ENCODE assay signal across 20 cellular contexts in genomic region chr17:81907219-81908145, GRCh38. TPM values are rescaled to one million over a fixed set of nuclear protein-coding genes. Genes with fewer than 3 reads are reported as not detected.
DNase-seq lines count a peak whose midpoint lies in the region; ATAC-seq, FAIRE-seq and TF ChIP-seq lines count a peak whose summit lies in the region.
"Had no signal": no experiment of that assay in that cellular context is flagged by ENCODE, and none has a peak within 500 bp of the region (broad histone marks: within the 10 kb centered on the region; RNA-seq: fewer than 3 reads in every experiment).

No MANE protein-coding gene starts in this region.

- H3K9me3 ChIP-seq in HEK293 (ENCODE audit: control insufficient read depth, insufficient read depth, low read depth, low read length): no peaks in the 10 kb centered on the region
- no peaks in the 10 kb centered on the region for H3K9me3 ChIP-seq in neuronal stem cell (replicated peaks in 1 of 2; ENCODE audit: control insufficient read depth in 2 of 2, insufficient read depth in 1 of 2, low read depth in 1 of 2, low read length in 2 of 2)
- H3K9me3 ChIP-seq: adrenal gland, heart right ventricle had no signal

- no peak overlapping the region for H2AFZ ChIP-seq in neuronal stem cell (ENCODE audit: low read length)

- no peak overlapping the region for H4K91ac ChIP-seq in neuronal stem cell (ENCODE audit: low read depth, low read length, poor library complexity)

- H3K4ac ChIP-seq in neuronal stem cell (ENCODE audit: low read length): peak overlapping the region; percentile 53

- ATAC-seq in HG03039 (IDR thresholded peaks at IDR 0.05; ENCODE audit: unreplicated experiment): no peak
- ATAC-seq: activated CD4-positive, CD25-positive, alpha-beta regulatory T cell treated with anti-CD3 and anti-CD28 coated beads, Interleukin-2, amount 50 U/mL, for 24 hours; heart right ventricle; left colon; naive thymus-derived CD4-positive, alpha-beta T cell; sciatic nerve had no signal

- H3K18ac ChIP-seq in neuronal stem cell (ENCODE audit: low read length): no peak overlapping the region

- H4K8ac ChIP-seq in neuronal stem cell (ENCODE audit: low read depth, low read length): no peak overlapping the region

- peaks cover 0 to 7% (median 0%) of the 10 kb centered on the region in 3 experiments for H3K27me3 ChIP-seq in neuronal stem cell (ENCODE audit: control insufficient read depth in 3 of 3, insufficient read depth in 3 of 3, low read depth in 1 of 3, low read length in 3 of 3)
- H3K27me3 ChIP-seq: adrenal gland had no signal

- H3K36me3 ChIP-seq in HEK293 (ENCODE audit: control insufficient read depth in 2 of 2, insufficient read depth in 1 of 2, low read length in 2 of 2) (peaks cover 0 to 63% of the 10 kb centered on the region in 2 experiments; a peak in 1 of 3 replicates), neuronal stem cell (replicated peaks in 1 of 2; ENCODE audit: control insufficient read depth in 2 of 2, insufficient read depth in 2 of 2, low read length in 2 of 2) (peaks cover 18 to 66% of the 10 kb centered on the region in 2 donors)

- FAIRE-seq in D721Med (lab: Jason Lieb, UNC): no peak
- FAIRE-seq: G401.6, HTR-8/SVneo had no signal

- H2BK120ac ChIP-seq in neuronal stem cell (ENCODE audit: low read depth, low read length): no peak overlapping the region

- no peak overlapping the region for H3K27ac ChIP-seq in HEK293 (ENCODE audit: extremely low read depth, low read depth, low read length)
- no peak overlapping the region for H3K27ac ChIP-seq in neuronal stem cell (replicated peaks; ENCODE audit: low read length)
- H3K27ac ChIP-seq: adrenal gland, heart right ventricle had no signal

- WGBS in neuronal stem cell (ENCODE audit: extremely low coverage in 2 of 2, insufficient read length in 2 of 2, insufficient replicate concordance in 1 of 2), 2 donors: no CpG with 5 or more reads among the region's 26 CpGs

- H3K4me1 ChIP-seq in HEK293 (ENCODE audit: control insufficient read depth, insufficient read depth, low read length): peaks cover 7% of the 10 kb centered on the region
- peaks cover 4 to 10% of the 10 kb centered on the region in 2 donors for H3K4me1 ChIP-seq in neuronal stem cell (ENCODE audit: control insufficient read depth in 2 of 2, insufficient read depth in 1 of 2, low read depth in 1 of 2, low read length in 2 of 2)

- H3K9ac ChIP-seq in neuronal stem cell (ENCODE audit: low read depth, low read length, poor library complexity): no peak overlapping the region

- DNase-seq in D721Med (ENCODE audit: insufficient read length, low spot score) (no peak), cardiac fibroblast (ENCODE audit: low read depth in 2 of 2) (no peak), neuronal stem cell (ENCODE audit: low spot score) (no peak), NCI-H526 (lab: John Stamatoyannopoulos, UW) (no peak), Kasumi-1 (lab: John Stamatoyannopoulos, UW) (no peak)
- DNase-seq: activated T-cell treated with anti-CD3 and anti-CD28 coated beads, Interleukin-2, amount 50 U/mL, for 1 hour; adrenal gland; DMS 273 treated with DMSO at 0.1 percent for 48 hours; left colon; naive thymus-derived CD4-positive, alpha-beta T cell; NCI-H1092; NCI-H1930; T-helper 9 cell had no signal

- H2BK12ac ChIP-seq in neuronal stem cell (ENCODE audit: low read length): no peak overlapping the region

- peaks cover 5% of the 10 kb centered on the region for H3K79me1 ChIP-seq in neuronal stem cell (ENCODE audit: low read depth, low read length)

- H3K4me3 ChIP-seq in HEK293 (ENCODE audit: low read depth, low read length) (no peak overlapping the region), cardiac fibroblast (replicated peaks in 1 of 2; ENCODE audit: low read depth in 2 of 2, low read length in 2 of 2) (no peak overlapping the region), neuronal stem cell (ENCODE audit: low read length in 2 of 2) (no peak overlapping the region)
- H3K4me3 ChIP-seq: adrenal gland, heart right ventricle had no signal

- TF ChIP-seq CTCF in D721Med (IDR thresholded peaks at IDR 0.05; ENCODE audit: insufficient read depth, missing control alignments): peak; percentile 13
- peak; percentile 21; the same call in 1 of the 2 replicates for TF ChIP-seq CTCF in HEK293 (tag by site-specific recombination; IDR thresholded peaks at IDR 0.05)
- peak; percentile 4 for TF ChIP-seq CTCF in cardiac fibroblast (IDR thresholded peaks at IDR 0.05; ENCODE audit: low read depth, low read length)

- no peak overlapping the region for H2BK15ac ChIP-seq in neuronal stem cell (ENCODE audit: low read length)

- no peak overlapping the region for H3K4me2 ChIP-seq in neuronal stem cell (ENCODE audit: insufficient read depth, low read length, poor library complexity, severe bottlenecking)

- no peak overlapping the region for H3K23ac ChIP-seq in neuronal stem cell (ENCODE audit: low read depth, low read length, poor library complexity)

- H2BK5ac ChIP-seq in neuronal stem cell (ENCODE audit: low read length): no peak overlapping the region

- POLR2A ChIA-PET in HEK293 (lab: Yijun Ruan, JAX): interaction anchor here (1.6 kb wide), 1 partner anchor 11 kb away, joined by 3 read pairs; no protein-coding TSS in a partner anchor

- H2AK5ac ChIP-seq in neuronal stem cell (ENCODE audit: low read depth, low read length): no peak overlapping the region

- no peak overlapping the region for H3K14ac ChIP-seq in neuronal stem cell (ENCODE audit: low read length)

- CTCF ChIA-PET in HEK293 (lab: Yijun Ruan, JAX): interaction anchor here (0.6 to 1.0 kb wide), 3 partner anchors 10 to 144 kb away, joined by 3 read pairs; partner anchors contain the start of genes GPS1 and RFNG

TF ChIP-seq in HEK293, 187 proteins besides CTCF, POLR2A, EP300 and RAD21:
- TF ChIP-seq ZNF391 (tag by site-specific recombination; IDR thresholded peaks at IDR 0.05; ENCODE audit: borderline replicate concordance, low read depth): no peak
- peak; percentile 34; the same call in 1 of the 2 replicates for TF ChIP-seq ZNF600 (tag by site-specific recombination; IDR thresholded peaks at IDR 0.05)
- TF ChIP-seq EGR2 (tag by site-specific recombination; IDR thresholded peaks at IDR 0.05; ENCODE audit: low read depth): no peak
- no peak for TF ChIP-seq ZNF76 (tag by site-specific recombination; IDR thresholded peaks at IDR 0.05; ENCODE audit: borderline replicate concordance, low read depth)

RNA-seq across cellular contexts. Expression of gene PCYT2, which starts 3.7 kb away (rescaled TPM):
- 16.8 TPM for polyA plus RNA-seq in neuronal stem cell (2013, experiment 1 of 2)
- polyA plus RNA-seq in neuronal stem cell (2013, experiment 2 of 2): 15.9 TPM

RNA-seq across cellular contexts. Expression of gene NPB, which starts 5.4 kb away (rescaled TPM):
- polyA plus RNA-seq in neuronal stem cell (2013, experiment 1 of 2): 2.0 TPM
- 1.5 TPM for polyA plus RNA-seq in neuronal stem cell (2013, experiment 2 of 2)

RNA-seq across cellular contexts. Expression of gene SIRT7, which starts 10.5 kb away (rescaled TPM):
- 5.2 TPM for polyA plus RNA-seq in neuronal stem cell (2013, experiment 1 of 2)
- 5.1 TPM for polyA plus RNA-seq in neuronal stem cell (2013, experiment 2 of 2)

RNA-seq across cellular contexts. Expression of gene ANAPC11, which starts 16.0 kb away (rescaled TPM):
- polyA plus RNA-seq in neuronal stem cell (2013, experiment 1 of 2): 316 TPM
- polyA plus RNA-seq in neuronal stem cell (2013, experiment 2 of 2): 330 TPM

RNA-seq across cellular contexts. Expression of gene ALYREF, which starts 16.1 kb away (rescaled TPM):
- polyA plus RNA-seq in neuronal stem cell (2013, experiment 1 of 2): 76.8 TPM
- 74.5 TPM for polyA plus RNA-seq in neuronal stem cell (2013, experiment 2 of 2)
